In genomic region chr4:53365121-53365485, GRCh38 we compare ENCODE assay signal across 8 cellular contexts.
DNase-seq lines count a peak whose midpoint lies in the region; ATAC-seq and TF ChIP-seq lines count a peak whose summit lies in the region.

No MANE protein-coding gene starts in this region.

- peaks cover 38% of the 10 kb centered on the region for H3K4me1 ChIP-seq in DOHH2 (ENCODE audit: control insufficient read depth, low read length)

- H3K36me3 ChIP-seq in DOHH2 (ENCODE audit: control insufficient read depth, low read length): peaks cover 25% of the 10 kb centered on the region

- peak overlapping the region; percentile 91 for H3K27ac Mint-ChIP-seq in activated naive CD8-positive, alpha-beta T cell

- TF ChIP-seq CTCF in DOHH2 (IDR thresholded peaks at IDR 0.05; ENCODE audit: low read depth, low read length, poor library complexity, severe bottlenecking): no peak

- H3K4me2 ChIP-seq in DOHH2 (ENCODE audit: low read length): peak overlapping the region; percentile 82

- H3K27me3 Mint-ChIP-seq in activated naive CD8-positive, alpha-beta T cell: peaks cover 3% of the 10 kb centered on the region

- H4K20me1 ChIP-seq in DOHH2 (ENCODE audit: control insufficient read depth, insufficient read depth, low read depth, low read length): no peaks in the 10 kb centered on the region; the same call in 1 of the 2 replicates

- H3K36me3 Mint-ChIP-seq in activated naive CD8-positive, alpha-beta T cell: peaks cover 8% of the 10 kb centered on the region

- peak; percentile 19 for DNase-seq in MV-4-11 (lab: John Stamatoyannopoulos, UW)
- DNase-seq in NCI-H1048 (lab: John Stamatoyannopoulos, UW): no peak
- DNase-seq in T1000 (lab: John Stamatoyannopoulos, UW): no peak

- H3K4me3 ChIP-seq in DOHH2 (ENCODE audit: low read length): peak overlapping the region; percentile 99
- H3K4me3 ChIP-seq in iPS-11a (ENCODE audit: low read depth, low read length): peak overlapping the region; percentile 95
- peak overlapping the region; percentile 65 to 100 (median 98) for H3K4me3 ChIP-seq in skin epidermis

- H3K4me3 Mint-ChIP-seq in activated naive CD8-positive, alpha-beta T cell: peak overlapping the region; percentile 99

- H3K27ac ChIP-seq in DOHH2 (ENCODE audit: low read depth, low read length) (no peak overlapping the region), skin epidermis (peak overlapping the region in 17 of 21 experiments; percentile 26 to 84 (median 75))

- H3K9me2 ChIP-seq in DOHH2 (replicated peaks; ENCODE audit: control insufficient read depth, low read length): no peaks in the 10 kb centered on the region

- no peaks in the 10 kb centered on the region for H3K9me3 Mint-ChIP-seq in activated naive CD8-positive, alpha-beta T cell (ENCODE audit: low read depth)

- peaks cover 58% of the 10 kb centered on the region for H3K79me2 ChIP-seq in DOHH2 (ENCODE audit: control insufficient read depth, low read length)

- H3K27me3 ChIP-seq in DOHH2 (ENCODE audit: control insufficient read depth, low read length): 0 out of 2 replicates have a peak, but pooled peaks cover 5% of the 10 kb centered on the region

- H3F3A ChIP-seq in DOHH2 (ENCODE audit: control insufficient read depth, insufficient read depth): peaks cover 3% of the 10 kb centered on the region; the same call in 1 of the 2 replicates

- no peaks in the 10 kb centered on the region for H3K9me3 ChIP-seq in DOHH2 (ENCODE audit: control insufficient read depth, insufficient read depth, low read length)

- H3K4me1 Mint-ChIP-seq in activated naive CD8-positive, alpha-beta T cell (ENCODE audit: low read depth): peaks cover 50% of the 10 kb centered on the region

- ATAC-seq in GM21737 (IDR thresholded peaks at IDR 0.05; ENCODE audit: unreplicated experiment): peak; percentile 20
